Comparison of ENCODE assay signal across 23 cellular contexts in the genomic region with DNA sequence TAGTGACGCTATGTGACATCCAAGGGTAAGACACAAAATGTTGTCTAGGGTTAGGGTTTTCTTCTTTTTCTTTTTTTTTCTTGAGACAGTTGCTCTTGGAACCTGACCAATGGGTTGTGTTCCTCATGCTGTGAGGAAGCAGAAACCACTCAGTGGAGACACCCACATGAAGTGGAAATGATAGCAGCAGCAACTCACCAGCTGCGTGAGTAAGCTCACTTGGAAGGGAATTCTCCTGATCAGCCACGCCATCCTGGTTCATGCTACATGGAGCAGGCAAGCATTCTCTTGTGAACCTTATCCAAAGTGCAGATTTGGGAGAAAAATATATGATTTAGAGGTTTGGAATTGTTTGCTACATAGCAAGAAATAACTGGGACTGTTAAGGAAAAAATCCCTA.
DNase-seq lines count a peak whose midpoint lies in the region; ATAC-seq and TF ChIP-seq lines count a peak whose summit lies in the region.
"Had no signal": no experiment of that assay in that cellular context is flagged by ENCODE, and none has a peak within 500 bp of the region (broad histone marks: within the 10 kb centered on the region; RNA-seq: fewer than 3 reads in every experiment).

No MANE protein-coding gene starts in this region.

- H3K27ac ChIP-seq in upper lobe of left lung, result no peak overlapping the region
- H3K27ac ChIP-seq: KMS-11, pancreas, right lobe of liver had no signal

- no peak overlapping the region for H3K4me3 ChIP-seq in adipocyte (ENCODE audit: low read length)
- no peak overlapping the region for H3K4me3 ChIP-seq in upper lobe of left lung
- H3K4me3 ChIP-seq: pancreas, right lobe of liver had no signal

- peak; percentile 52 for DNase-seq in GM03348 (ENCODE audit: low spot score)
- DNase-seq in adipocyte (ENCODE audit: low read depth), result peak; percentile 56
- DNase-seq in fibroblast of peridontal ligament (ENCODE audit: extremely low read depth), result peak; percentile 2
- DNase-seq in stromal cell of bone marrow (ENCODE audit: low read depth), result peak; percentile 81
- no peak for DNase-seq in upper lobe of left lung
- no peak for DNase-seq in SHP77 treated with DMSO at 0.1 percent for 48 hours (lab: John Stamatoyannopoulos, UW)
- DNase-seq: C1 segment of cervical spinal cord; GF-D8; glutamatergic neuron; naive B cell; NCI-H1105; NCI-H2081 treated with DMSO at 0.1 percent for 48 hours; NCI-H524; pancreas; right lobe of liver; RPMI8226; stimulated activated naive CD8-positive, alpha-beta T cell treated with anti-CD3 and anti-CD28 coated beads, Interleukin-15, Interleukin-2, amounts not matched to agents 100 U/mL and 50 U/mL, for 24 hours; T-helper 9 cell; trophoblast cell had no signal

- no peak overlapping the region for H3K9ac ChIP-seq in adipocyte (ENCODE audit: low read length)
- H3K9ac ChIP-seq: KMS-11 had no signal

- H3K4me1 ChIP-seq in adipocyte (ENCODE audit: control insufficient read depth, insufficient read depth, low read length), result peaks cover 7% of the 10 kb centered on the region
- no peaks in the 10 kb centered on the region for H3K4me1 ChIP-seq in upper lobe of left lung
- H3K4me1 ChIP-seq: pancreas, right lobe of liver had no signal

- 84 to 89% methylated on average over 3 of the region's 3 CpGs for WGBS in upper lobe of left lung, 2 donors

- ATAC-seq in upper lobe of left lung (ENCODE audit: low FRiP score in 2 of 2) (no peak), HG03432 (IDR thresholded peaks at IDR 0.05; ENCODE audit: unreplicated experiment) (no peak)
- ATAC-seq: activated CD4-positive, CD25-positive, alpha-beta regulatory T cell treated with anti-CD3 and anti-CD28 coated beads, Interleukin-2, amount 50 U/mL, for 24 hours; activated naive CD4-positive, alpha-beta T cell treated with anti-CD3 and anti-CD28 coated beads, Interleukin-2, amount 50 U/mL, for 72 hours; pancreas; right lobe of liver; stimulated activated naive CD8-positive, alpha-beta T cell treated with anti-CD3 and anti-CD28 coated beads, Interleukin-15, Interleukin-2, amounts not matched to agents 100 U/mL and 50 U/mL, for 24 hours had no signal

- H3K27me3 ChIP-seq in adipocyte (replicated peaks; ENCODE audit: control insufficient read depth, insufficient read depth, low read length) (no peaks in the 10 kb centered on the region), upper lobe of left lung (no peaks in the 10 kb centered on the region)
- H3K27me3 ChIP-seq: pancreas, right lobe of liver had no signal

- H3K9me3 ChIP-seq in adipocyte (ENCODE audit: control insufficient read depth, low read length) (no peaks in the 10 kb centered on the region), upper lobe of left lung (no peaks in the 10 kb centered on the region)
- H3K9me3 ChIP-seq: pancreas, right lobe of liver had no signal

- no peaks in the 10 kb centered on the region for H3K36me3 ChIP-seq in adipocyte (ENCODE audit: control insufficient read depth, insufficient read depth, low read length, severe bottlenecking)
- no peaks in the 10 kb centered on the region for H3K36me3 ChIP-seq in upper lobe of left lung
- H3K36me3 ChIP-seq: pancreas, right lobe of liver had no signal

- no peak for TF ChIP-seq EP300 in upper lobe of left lung (IDR thresholded peaks at IDR 0.05)

- no peak for TF ChIP-seq POLR2A in upper lobe of left lung (IDR thresholded peaks at IDR 0.05)

- no peak for TF ChIP-seq CTCF in upper lobe of left lung (IDR thresholded peaks at IDR 0.05)

Comparison
In these comparisons a context has a peak if more than half of its experiments do, and no peak if none do; other contexts are left out.
1. DNase-seq: peak in GM03348 (single experiment), adipocyte (single experiment), fibroblast of peridontal ligament (single experiment) and stromal cell of bone marrow (single experiment); none in upper lobe of left lung (0 of 2) and SHP77 treated with DMSO at 0.1 percent for 48 hours (single experiment).